Comparison of ENCODE assay signal across 26 cellular contexts in genomic region chr15:50435772-50436171, GRCh38. TPM values are rescaled to one million over a fixed set of nuclear protein-coding genes. Genes with fewer than 3 reads are reported as not detected.
DNase-seq lines count a peak whose midpoint lies in the region; ATAC-seq and TF ChIP-seq lines count a peak whose summit lies in the region.
"Had no signal": no experiment of that assay in that cellular context is flagged by ENCODE, and none has a peak within 500 bp of the region (broad histone marks: within the 10 kb centered on the region; RNA-seq: fewer than 3 reads in every experiment).

No MANE protein-coding gene starts in this region.

- H3K4me1 ChIP-seq in Caco-2: peaks cover 4% of the 10 kb centered on the region
- H3K4me1 ChIP-seq: gastroesophageal sphincter, prostate gland, upper lobe of right lung had no signal

- POLR2A ChIA-PET in CD4-positive, alpha-beta T cell (lab: Charles Lee): no interaction called here
- POLR2A ChIA-PET in Caco-2 (lab: Charles Lee): no interaction called here
- POLR2A ChIA-PET in naive thymus-derived CD8-positive, alpha-beta T cell (lab: Charles Lee): no interaction called here
- POLR2A ChIA-PET in activated CD4-positive, alpha-beta memory T cell treated with anti-CD3 and anti-CD28 coated beads, Interleukin-2, amount 10 ng/mL, durations not matched to agents 7 days and 5 days (lab: Charles Lee): interaction anchor here (1.0 kb wide), 1 partner anchor 80 kb away, joined by 4 read pairs; the partner anchor contains the start of gene GABPB1

- no peaks in the 10 kb centered on the region for H3K27me3 Mint-ChIP-seq in CD4-positive, alpha-beta T cell
- H3K27me3 Mint-ChIP-seq in Caco-2 (ENCODE audit: insufficient read depth, unreplicated experiment) (no peaks in the 10 kb centered on the region), chondrocyte (ENCODE audit: low read depth) (no peaks in the 10 kb centered on the region)
- H3K27me3 Mint-ChIP-seq in naive thymus-derived CD8-positive, alpha-beta T cell: no peaks in the 10 kb centered on the region
- no peaks in the 10 kb centered on the region for H3K27me3 Mint-ChIP-seq in activated CD4-positive, alpha-beta memory T cell treated with anti-CD3 and anti-CD28 coated beads, Interleukin-2, amount 10 ng/mL, durations not matched to agents 7 days and 5 days
- H3K27me3 Mint-ChIP-seq: activated CD4-positive, alpha-beta T cell treated with anti-CD3 and anti-CD28 coated beads, Interleukin-2, amount 10 ng/mL, durations not matched to agents 7 days and 5 days; brain had no signal

- no peak for DNase-seq in CD4-positive, alpha-beta T cell
- DNase-seq in Caco-2 (no peak), chondrocyte (ENCODE audit: low spot score) (no peak), NCI-H2107 treated with DMSO at 0.1 percent for 48 hours (lab: John Stamatoyannopoulos, UW; ENCODE audit: unreplicated experiment) (no peak), DMS153 (lab: John Stamatoyannopoulos, UW) (no peak)
- DNase-seq in naive thymus-derived CD8-positive, alpha-beta T cell: no peak
- DNase-seq in activated CD4-positive, alpha-beta memory T cell treated with anti-CD3 and anti-CD28 coated beads, Interleukin-2, amount 10 ng/mL, durations not matched to agents 7 days and 5 days: no peak
- DNase-seq: activated CD4-positive, alpha-beta T cell treated with anti-CD3 and anti-CD28 coated beads, Interleukin-2, amount 10 ng/mL, durations not matched to agents 7 days and 5 days; activated naive CD4-positive, alpha-beta T cell; COR-L47; DMS79; GM23248; IMR-90; kidney glomerular epithelial cell; mammary epithelial cell; NCI-H446 treated with DMSO at 0.1 percent for 48 hours; NCI-H82; SHP77 treated with DMSO at 0.1 percent for 48 hours; sigmoid colon; stimulated activated CD4-positive, alpha-beta T cell treated with anti-CD3 and anti-CD28 coated beads, Interleukin-4, amount 100 ng/mL, for 1 hour; substantia nigra; upper lobe of right lung had no signal

- H3K36me3 ChIP-seq in Caco-2 (ENCODE audit: control insufficient read depth, insufficient read depth, low read length): peaks cover 2% of the 10 kb centered on the region; the same call in 1 of the 2 replicates
- H3K36me3 ChIP-seq: prostate gland had no signal

- no peak overlapping the region for H3K4me3 Mint-ChIP-seq in CD4-positive, alpha-beta T cell
- no peak overlapping the region for H3K4me3 Mint-ChIP-seq in Caco-2 (ENCODE audit: unreplicated experiment)
- H3K4me3 Mint-ChIP-seq in chondrocyte (ENCODE audit: unreplicated experiment): no peak overlapping the region
- H3K4me3 Mint-ChIP-seq in naive thymus-derived CD8-positive, alpha-beta T cell: peak overlapping the region in 2 of 10 donors; percentile 2 to 3
- H3K4me3 Mint-ChIP-seq in activated CD4-positive, alpha-beta memory T cell treated with anti-CD3 and anti-CD28 coated beads, Interleukin-2, amount 10 ng/mL, durations not matched to agents 7 days and 5 days: no peak overlapping the region
- H3K4me3 Mint-ChIP-seq: activated CD4-positive, alpha-beta T cell treated with anti-CD3 and anti-CD28 coated beads, Interleukin-2, amount 10 ng/mL, durations not matched to agents 7 days and 5 days had no signal

- H3K9me3 Mint-ChIP-seq in CD4-positive, alpha-beta T cell: no peaks in the 10 kb centered on the region
- H3K9me3 Mint-ChIP-seq in Caco-2 (ENCODE audit: unreplicated experiment) (no peaks in the 10 kb centered on the region), chondrocyte (ENCODE audit: low read depth) (no peaks in the 10 kb centered on the region)
- no peaks in the 10 kb centered on the region for H3K9me3 Mint-ChIP-seq in naive thymus-derived CD8-positive, alpha-beta T cell
- H3K9me3 Mint-ChIP-seq in activated CD4-positive, alpha-beta memory T cell treated with anti-CD3 and anti-CD28 coated beads, Interleukin-2, amount 10 ng/mL, durations not matched to agents 7 days and 5 days: no peaks in the 10 kb centered on the region
- H3K9me3 Mint-ChIP-seq: activated CD4-positive, alpha-beta T cell treated with anti-CD3 and anti-CD28 coated beads, Interleukin-2, amount 10 ng/mL, durations not matched to agents 7 days and 5 days; brain had no signal

- peaks cover 55% of the 10 kb centered on the region for H3K36me3 Mint-ChIP-seq in CD4-positive, alpha-beta T cell (ENCODE audit: low read depth)
- peaks cover 22% of the 10 kb centered on the region for H3K36me3 Mint-ChIP-seq in Caco-2 (ENCODE audit: insufficient read depth, unreplicated experiment)
- H3K36me3 Mint-ChIP-seq in chondrocyte (ENCODE audit: low read depth): peaks cover 4% of the 10 kb centered on the region
- H3K36me3 Mint-ChIP-seq in naive thymus-derived CD8-positive, alpha-beta T cell: peaks cover 7 to 66% (median 12%) of the 10 kb centered on the region in 3 donors
- H3K36me3 Mint-ChIP-seq in activated CD4-positive, alpha-beta memory T cell treated with anti-CD3 and anti-CD28 coated beads, Interleukin-2, amount 10 ng/mL, durations not matched to agents 7 days and 5 days (ENCODE audit: low read depth): peaks cover 39% of the 10 kb centered on the region

- CTCF ChIA-PET in CD4-positive, alpha-beta T cell (lab: Charles Lee): interaction anchor here (0.6 to 0.7 kb wide), 2 partner anchors 15 to 210 kb away, joined by 3 to 5 read pairs; no protein-coding TSS in a partner anchor
- CTCF ChIA-PET in Caco-2 (lab: Charles Lee): no interaction called here
- CTCF ChIA-PET in activated CD4-positive, alpha-beta memory T cell treated with anti-CD3 and anti-CD28 coated beads, Interleukin-2, amount 10 ng/mL, durations not matched to agents 7 days and 5 days (lab: Charles Lee): interaction anchor here (0.6 kb wide), 1 partner anchor 63 kb away, joined by 3 read pairs; no protein-coding TSS in a partner anchor

- H3K9me3 ChIP-seq in CD4-positive, alpha-beta T cell (ENCODE audit: control insufficient read depth, low read length): no peaks in the 10 kb centered on the region
- H3K9me3 ChIP-seq in Caco-2: no peaks in the 10 kb centered on the region
- H3K9me3 ChIP-seq: gastroesophageal sphincter, prostate gland, sigmoid colon, upper lobe of right lung had no signal

- H3K4me1 Mint-ChIP-seq in CD4-positive, alpha-beta T cell (ENCODE audit: low read depth): peaks cover 46% of the 10 kb centered on the region
- H3K4me1 Mint-ChIP-seq in Caco-2 (ENCODE audit: low read depth, unreplicated experiment) (peaks cover 10% of the 10 kb centered on the region), chondrocyte (ENCODE audit: low read depth) (peaks cover 24% of the 10 kb centered on the region)
- peaks cover 15 to 56% (median 43%) of the 10 kb centered on the region in 4 donors for H3K4me1 Mint-ChIP-seq in naive thymus-derived CD8-positive, alpha-beta T cell
- peaks cover 11% of the 10 kb centered on the region for H3K4me1 Mint-ChIP-seq in activated CD4-positive, alpha-beta memory T cell treated with anti-CD3 and anti-CD28 coated beads, Interleukin-2, amount 10 ng/mL, durations not matched to agents 7 days and 5 days

- H3K27ac ChIP-seq in CD4-positive, alpha-beta T cell (ENCODE audit: low read depth, low read length): no peak overlapping the region
- H3K27ac ChIP-seq: gastroesophageal sphincter, GM23248, prostate gland, sigmoid colon, upper lobe of right lung had no signal

- H3K27me3 ChIP-seq in CD4-positive, alpha-beta T cell (ENCODE audit: control insufficient read depth, insufficient read depth, low read length): no peaks in the 10 kb centered on the region
- no peaks in the 10 kb centered on the region for H3K27me3 ChIP-seq in Caco-2 (replicated peaks; ENCODE audit: control insufficient read depth, insufficient read depth, low read length)
- H3K27me3 ChIP-seq: gastroesophageal sphincter, sigmoid colon, upper lobe of right lung had no signal

- BruUV-seq in Caco-2 (replicated peaks; lab: Mats Ljungman, UMichigan): no TSS peak

- no peak overlapping the region for H3K4me3 ChIP-seq in Caco-2 (ENCODE audit: low read depth, low read length)
- H3K4me3 ChIP-seq: gastroesophageal sphincter, GM23248, prostate gland, sigmoid colon, upper lobe of right lung had no signal

- ATAC-seq in CD4-positive, alpha-beta T cell (ENCODE audit: poor library complexity): no peak
- ATAC-seq in naive thymus-derived CD8-positive, alpha-beta T cell: no peak
- ATAC-seq in HG03097 (IDR thresholded peaks at IDR 0.05; ENCODE audit: low FRiP score, unreplicated experiment): no peak
- ATAC-seq: gastroesophageal sphincter, upper lobe of right lung had no signal

- TF ChIP-seq CTCF in CD4-positive, alpha-beta T cell (IDR thresholded peaks at IDR 0.05): no peak
- TF ChIP-seq CTCF in Caco-2 (IDR thresholded peaks at IDR 0.05; ENCODE audit: insufficient read depth in 1 of 2, low read depth in 1 of 2, low read length in 1 of 2, severe bottlenecking in 1 of 2, unreplicated experiment in 1 of 2) (no peak), chondrocyte (IDR thresholded peaks at IDR 0.05) (no peak)

- intact Hi-C loops in CD4-positive, alpha-beta T cell (cut with DNase I, micrococcal nuclease): no loop called here
- intact Hi-C loops in Caco-2 (cut with micrococcal nuclease; ENCODE audit: unreplicated experiment): no loop called here

- peak overlapping the region; percentile 0 for H3K27ac Mint-ChIP-seq in CD4-positive, alpha-beta T cell
- peak overlapping the region; percentile 8 for H3K27ac Mint-ChIP-seq in Caco-2 (ENCODE audit: unreplicated experiment)
- peak overlapping the region; percentile 32 for H3K27ac Mint-ChIP-seq in chondrocyte (ENCODE audit: unreplicated experiment)
- H3K27ac Mint-ChIP-seq in naive thymus-derived CD8-positive, alpha-beta T cell: peak overlapping the region in 8 of 10 donors; percentile 1 to 71 (median 18)
- H3K27ac Mint-ChIP-seq in activated CD4-positive, alpha-beta memory T cell treated with anti-CD3 and anti-CD28 coated beads, Interleukin-2, amount 10 ng/mL, durations not matched to agents 7 days and 5 days: no peak overlapping the region
- H3K27ac Mint-ChIP-seq: activated CD4-positive, alpha-beta T cell treated with anti-CD3 and anti-CD28 coated beads, Interleukin-2, amount 10 ng/mL, durations not matched to agents 7 days and 5 days; brain had no signal

RNA-seq across cellular contexts. Expression of gene USP8, which starts 11.6 kb away (rescaled TPM):
- 10 to 100 TPM; 48.9 to 50.0 TPM for total RNA-seq in CD4-positive, alpha-beta T cell
- total RNA-seq in Caco-2 (2022): 46.7 and 56.2 TPM in 2 replicates
- total RNA-seq in chondrocyte: 43.7 to 53.7 TPM (median 43.7 TPM) in 3 replicates
- total RNA-seq in naive thymus-derived CD8-positive, alpha-beta T cell: 10 to 100 TPM; 62.1 to 72.0 TPM
- 10 to 100 TPM; 27.5 to 29.7 (median 28.7) TPM for polyA plus RNA-seq in naive thymus-derived CD8-positive, alpha-beta T cell
- 10 to 100 TPM; 59.4 to 59.9 TPM for total RNA-seq in activated CD4-positive, alpha-beta memory T cell treated with anti-CD3 and anti-CD28 coated beads, Interleukin-2, amount 10 ng/mL, durations not matched to agents 7 days and 5 days
